Comparison of ENCODE assay signal across 9 cellular contexts in the genomic region with DNA sequence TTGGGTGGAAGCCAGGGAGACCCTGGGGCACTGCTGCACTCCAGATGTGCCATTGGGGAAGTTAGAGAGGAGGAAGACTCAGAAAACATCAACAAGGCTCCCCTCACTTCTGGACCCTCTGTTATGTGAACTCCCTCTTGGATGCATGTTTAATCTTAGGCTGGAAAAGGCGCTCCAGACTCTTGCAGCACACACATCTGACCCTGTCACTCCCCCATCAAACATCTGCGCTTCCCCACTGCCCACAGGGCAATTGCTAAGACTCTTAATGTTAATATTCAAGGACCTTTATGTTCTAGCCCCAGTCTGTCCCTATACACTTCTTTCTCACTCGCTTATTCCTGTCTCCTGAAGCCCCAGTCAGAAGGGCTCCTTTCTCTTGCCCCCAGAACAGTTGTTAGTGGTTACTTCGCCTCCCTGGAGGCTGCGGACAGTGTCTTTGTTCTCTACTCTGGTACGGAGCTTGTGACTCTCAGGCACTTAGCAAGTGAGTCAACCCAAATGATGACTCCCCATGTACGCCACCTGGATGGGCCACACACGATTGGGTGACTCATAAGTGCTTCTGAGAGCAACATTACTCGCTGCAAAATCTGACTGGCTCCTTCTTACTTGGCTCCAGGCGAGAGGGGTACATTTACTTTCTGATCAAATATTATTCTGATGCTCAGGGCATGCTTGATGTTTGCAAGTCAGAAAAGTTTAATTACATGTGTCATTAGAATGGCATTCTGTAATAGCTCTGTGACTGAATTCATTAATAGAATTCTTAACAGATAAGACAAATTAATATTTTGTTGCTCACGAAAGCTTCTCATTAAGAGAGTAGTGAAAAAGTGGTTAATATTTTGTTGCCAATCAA.
DNase-seq lines count a peak whose midpoint lies in the region; ATAC-seq and TF ChIP-seq lines count a peak whose summit lies in the region.
"Had no signal": no experiment of that assay in that cellular context is flagged by ENCODE, and none has a peak within 500 bp of the region (broad histone marks: within the 10 kb centered on the region; RNA-seq: fewer than 3 reads in every experiment).

No MANE protein-coding gene starts in this region.

- H3K27ac ChIP-seq in brain microvascular endothelial cell = peak overlapping the region; percentile 34
- H3K27ac ChIP-seq: C4-2B had no signal

- in situ Hi-C loops in brain microvascular endothelial cell (cut with HindIII; ENCODE audit: low pct_ligation_motif_present, low sequenced_read_pairs) = no loop called here

- TF ChIP-seq CTCF in brain microvascular endothelial cell (IDR thresholded peaks at IDR 0.05; ENCODE audit: low read depth, low read length, missing control alignments) (no peak), GM10248 (IDR thresholded peaks at IDR 0.05; ENCODE audit: control extremely low read depth, extremely low read depth, low read depth, missing control alignments) (no peak)

- POLR2A ChIA-PET in GM10248 (lab: Yijun Ruan, JAX) = no interaction called here

- CTCF ChIA-PET in GM10248 (lab: Yijun Ruan, JAX) = interaction anchor here (1.1 to 4.8 kb wide), 7 partner anchors 10 to 133 kb away, joined by 3 to 28 read pairs (median 4); no protein-coding TSS in a partner anchor

- ATAC-seq in HG02763 (IDR thresholded peaks at IDR 0.05; ENCODE audit: unreplicated experiment) = no peak

- peak; percentile 63 for DNase-seq in SIG-M5 treated with dmso at 0.1 percent for 504 hours (lab: John Stamatoyannopoulos, UW; ENCODE audit: unreplicated experiment)
- DNase-seq in SIG-M5 (lab: John Stamatoyannopoulos, UW) = no peak
- peak; percentile 64 for DNase-seq in NCI-H460 (ENCODE audit: extremely low read depth, low read depth)
- DNase-seq in brain microvascular endothelial cell = peak; percentile 89
- DNase-seq in renal cortical epithelial cell (ENCODE audit: low read depth) = peak; percentile 94
- DNase-seq in GM10248 (ENCODE audit: extremely low spot score) = no peak
- no peak for DNase-seq in NAMALWA (ENCODE audit: low spot score)

- no peaks in the 10 kb centered on the region for H3K36me3 ChIP-seq in brain microvascular endothelial cell (replicated peaks)

- H3K27me3 ChIP-seq in brain microvascular endothelial cell (replicated peaks) = no peaks in the 10 kb centered on the region

- no peak overlapping the region for H3K4me3 ChIP-seq in brain microvascular endothelial cell (ENCODE audit: low read depth, low read length)

Comparison
In these comparisons a context has a peak if more than half of its experiments do, and no peak if none do; other contexts are left out.
1. DNase-seq: peak in SIG-M5 treated with dmso at 0.1 percent for 504 hours (single experiment), NCI-H460 (single experiment), brain microvascular endothelial cell (single experiment) and renal cortical epithelial cell (single experiment); none in SIG-M5 (single experiment), GM10248 (single experiment) and NAMALWA (single experiment).